Comparison of ENCODE assay signal across 17 cellular contexts in genomic region chr7:121097577-121097976, GRCh38.
A peak's percentile ranks its signal among the peaks of the same experiment; 100 is the strongest.
DNase-seq lines count a peak whose midpoint lies in the region; ATAC-seq, FAIRE-seq and TF ChIP-seq lines count a peak whose summit lies in the region.
"Had no signal": no experiment of that assay in that cellular context is flagged by ENCODE, and none has a peak within 500 bp of the region (broad histone marks: within the 10 kb centered on the region; RNA-seq: fewer than 3 reads in every experiment).

No MANE protein-coding gene starts in this region.

- in situ Hi-C loops in GM13976 (cut with MboI; ENCODE audit: low sequenced_read_pairs, unreplicated experiment) = loop anchor here (25.0 kb wide), 2 partner anchors 110 to 310 kb away; partner anchors contain the start of gene CPED1

- FAIRE-seq in HTR-8/SVneo (lab: Jason Lieb, UNC) = no peak

- H3K27me3 ChIP-seq in right cardiac atrium (ENCODE audit: control insufficient read depth, insufficient read depth) = no peaks in the 10 kb centered on the region

- DNase-seq in DMS 273 (lab: John Stamatoyannopoulos, UW; ENCODE audit: unreplicated experiment) (peak; percentile 15), DMS 273 treated with DMSO at 0.1 percent for 48 hours (lab: John Stamatoyannopoulos, UW) (no peak), left ventricle myocardium superior (no peak), right cardiac atrium (no peak), myocyte (ENCODE audit: low read depth) (peak; percentile 65), DMS53 treated with DMSO at 0.1 percent for 48 hours (lab: John Stamatoyannopoulos, UW; ENCODE audit: unreplicated experiment) (no peak), HTR-8/SVneo (ENCODE audit: insufficient read length, low spot score) (no peak), GM13976 (ENCODE audit: low spot score) (no peak)
- DNase-seq: CD8-positive, alpha-beta T cell; EL; H7; MV-4-11; NCI-H1694 treated with DMSO at 0.1 percent for 48 hours; NCI-H226 had no signal

- peak; percentile 32 for ATAC-seq in left ventricle myocardium superior
- no peak for ATAC-seq in right cardiac atrium
- ATAC-seq: CD8-positive, alpha-beta T cell; Right ventricle myocardium inferior; SK-N-SH treated with all-trans-retinoic acid at 6 μM for 48 hours had no signal

- no peaks in the 10 kb centered on the region for H3K9me3 ChIP-seq in right cardiac atrium (ENCODE audit: control insufficient read depth, low read length)

- TF ChIP-seq CTCF in GM13976 (IDR thresholded peaks at IDR 0.05; ENCODE audit: borderline replicate concordance, control extremely low read depth, extremely low read depth, insufficient read depth, missing control alignments) = no peak

- no peak overlapping the region for H3K27ac ChIP-seq in right cardiac atrium (ENCODE audit: low read length)
- H3K27ac ChIP-seq: 22Rv1 had no signal

- WGBS in right cardiac atrium = 64% methylated on average over 4 of the region's 4 CpGs

- intact Hi-C loops in left ventricle myocardium superior (cut with micrococcal nuclease) (no loop called here), right cardiac atrium (cut with DNase I) (no loop called here)

- H3K4me1 ChIP-seq in right cardiac atrium (ENCODE audit: control insufficient read depth, insufficient read depth, low read length) = peaks cover 2% of the 10 kb centered on the region

- no peak overlapping the region for H3K4me3 ChIP-seq in right cardiac atrium (ENCODE audit: low read length)

Comparison
In these comparisons a context has a peak if more than half of its experiments do, and no peak if none do; other contexts are left out.
1. DNase-seq: peak in DMS 273 (single experiment) and myocyte (single experiment); none in DMS 273 treated with DMSO at 0.1 percent for 48 hours (single experiment), left ventricle myocardium superior (single experiment), right cardiac atrium (0 of 3), DMS53 treated with DMSO at 0.1 percent for 48 hours (single experiment), HTR-8/SVneo (single experiment) and GM13976 (single experiment).